1 cellular context compared by ENCODE assay signal in the genomic region with DNA sequence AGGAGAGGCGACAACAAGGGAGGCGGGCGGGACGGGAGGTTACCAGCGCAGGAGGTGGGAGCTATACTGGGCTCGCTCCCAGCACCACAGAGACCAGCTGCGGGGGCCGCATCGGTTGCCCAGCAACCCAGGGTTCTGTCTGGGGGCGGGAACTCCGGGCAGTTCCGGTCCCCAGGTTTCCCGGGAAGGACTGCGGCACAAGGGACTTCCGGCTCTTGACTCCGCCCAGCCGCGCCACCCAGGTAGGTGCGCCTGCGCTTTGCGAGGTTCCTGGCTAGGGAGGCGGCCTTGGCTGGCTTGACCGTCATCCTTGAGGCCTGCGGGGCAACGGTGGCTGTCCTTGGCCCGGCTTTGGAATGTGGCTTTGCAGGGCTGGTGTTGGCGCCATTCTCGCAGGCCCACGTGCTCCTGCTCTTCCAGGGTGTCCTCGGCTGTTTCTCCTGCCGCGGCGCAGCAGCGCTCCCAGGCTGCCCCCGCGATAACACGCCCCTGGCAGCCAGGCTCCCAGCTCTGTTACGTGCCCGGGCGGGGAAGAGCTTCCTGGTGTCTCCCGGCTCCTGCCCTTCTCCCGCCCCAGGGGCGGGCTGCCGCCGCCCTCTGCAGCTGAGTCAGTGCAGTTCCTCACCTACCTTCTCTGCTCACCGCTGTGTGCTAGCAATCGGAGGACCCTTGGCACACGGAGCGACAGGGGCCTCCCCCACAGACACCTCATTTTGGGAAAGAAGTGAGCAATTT.
TF ChIP-seq lines count a peak whose summit lies in the region.

A gene with protein sequence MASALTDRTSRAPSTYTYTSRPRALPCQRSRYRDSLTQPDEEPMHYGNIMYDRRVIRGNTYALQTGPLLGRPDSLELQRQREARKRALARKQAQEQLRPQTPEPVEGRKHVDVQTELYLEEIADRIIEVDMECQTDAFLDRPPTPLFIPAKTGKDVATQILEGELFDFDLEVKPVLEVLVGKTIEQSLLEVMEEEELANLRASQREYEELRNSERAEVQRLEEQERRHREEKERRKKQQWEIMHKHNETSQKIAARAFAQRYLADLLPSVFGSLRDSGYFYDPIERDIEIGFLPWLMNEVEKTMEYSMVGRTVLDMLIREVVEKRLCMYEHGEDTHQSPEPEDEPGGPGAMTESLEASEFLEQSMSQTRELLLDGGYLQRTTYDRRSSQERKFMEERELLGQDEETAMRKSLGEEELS (minus strand): TSS at position 534 of the 735 bp plus-strand sequence. CDS start 652 bp downstream, outside the sequence.

TF ChIP-seq in HepG2, 621 proteins besides CTCF, POLR2A, EP300 and RAD21 (continued from another document and continues in another):
- TF ChIP-seq HOXD1 (CRISPR knock-in tag; IDR thresholded peaks at IDR 0.05) (peak; percentile 85), JUNB (CRISPR knock-in tag; IDR thresholded peaks at IDR 0.05; ENCODE audit: borderline replicate concordance) (no peak), ZSCAN25 (CRISPR knock-in tag; IDR thresholded peaks at IDR 0.05) (peak; percentile 67), ZFP62 (CRISPR knock-in tag; IDR thresholded peaks at IDR 0.05) (no peak), ZNF431 (CRISPR knock-in tag; IDR thresholded peaks at IDR 0.05; ENCODE audit: borderline replicate concordance, low read depth) (peak; percentile 97; the same call in 1 of the 2 replicates), PHF5A (CRISPR knock-in tag; IDR thresholded peaks at IDR 0.05; ENCODE audit: low read depth, unreplicated experiment) (peak; percentile 84), PRPF4 (IDR thresholded peaks at IDR 0.05; ENCODE audit: low read depth, low read length, poor library complexity, severe bottlenecking) (no peak), MIXL1 (CRISPR knock-in tag; IDR thresholded peaks at IDR 0.05) (peak; percentile 84; the same call in 1 of the 2 replicates), ZNF570 (CRISPR knock-in tag; IDR thresholded peaks at IDR 0.05; ENCODE audit: borderline replicate concordance) (peak; percentile 89; the same call in 1 of the 2 replicates), NFKB2 (CRISPR knock-in tag; IDR thresholded peaks at IDR 0.05; ENCODE audit: borderline replicate concordance) (peak; percentile 99), ZNF282 (IDR thresholded peaks at IDR 0.05; ENCODE audit: partially characterized antibody) (no peak), POLR2AphosphoS5 (IDR thresholded peaks at IDR 0.05; ENCODE audit: low read depth, low read length) (peak; percentile 96), SCMH1 (CRISPR knock-in tag; IDR thresholded peaks at IDR 0.05; ENCODE audit: borderline replicate concordance) (no peak), ZNF12 (CRISPR knock-in tag; IDR thresholded peaks at IDR 0.05) (peak; percentile 83; the same call in 1 of the 2 replicates), ZNF775 (CRISPR knock-in tag; IDR thresholded peaks at IDR 0.05; ENCODE audit: borderline replicate concordance) (peak; percentile 91; the same call in 1 of the 2 replicates), ZNF605 (CRISPR knock-in tag; IDR thresholded peaks at IDR 0.05) (peak; percentile 97), ZNF232 (CRISPR knock-in tag; IDR thresholded peaks at IDR 0.05; ENCODE audit: borderline replicate concordance) (peak; percentile 98), ZNF343 (CRISPR knock-in tag; IDR thresholded peaks at IDR 0.05) (peak; percentile 98), PHF20 (CRISPR knock-in tag; IDR thresholded peaks at IDR 0.05) (peak; percentile 96), FOSL2 (CRISPR knock-in tag; IDR thresholded peaks at IDR 0.05) (peak; percentile 74; the same call in 1 of the 2 replicates), ZBTB49 (CRISPR knock-in tag; IDR thresholded peaks at IDR 0.05; ENCODE audit: borderline replicate concordance) (no peak; the same call in 1 of the 2 replicates), ATAD3A (CRISPR knock-in tag; IDR thresholded peaks at IDR 0.05) (no peak), TAF1 (CRISPR knock-in tag; IDR thresholded peaks at IDR 0.05) (peak; percentile 93), ZBTB38 (CRISPR knock-in tag; IDR thresholded peaks at IDR 0.05) (peak; percentile 89), KLF16 (CRISPR knock-in tag; IDR thresholded peaks at IDR 0.05) (peak; percentile 39 to 91; a peak in 2 of 4 replicates), SMAD1 (CRISPR knock-in tag; IDR thresholded peaks at IDR 0.05; ENCODE audit: borderline replicate concordance, low read depth) (peak; percentile 99), ZNF296 (CRISPR knock-in tag; conservative IDR thresholded peaks at IDR 0.05) (peak; percentile 57; the same call in 1 of the 2 replicates), SIN3B (IDR thresholded peaks at IDR 0.05; ENCODE audit: low read length) (peak; percentile 40; the same call in 1 of the 2 replicates), ZNF567 (CRISPR knock-in tag; IDR thresholded peaks at IDR 0.05; ENCODE audit: borderline replicate concordance) (peak; percentile 77; the same call in 1 of the 2 replicates), GLMP (CRISPR knock-in tag; IDR thresholded peaks at IDR 0.05; ENCODE audit: borderline replicate concordance) (no peak; the same call in 1 of the 2 replicates), ZNF614 (CRISPR knock-in tag; IDR thresholded peaks at IDR 0.05; ENCODE audit: borderline replicate concordance) (peak; percentile 97; the same call in 1 of the 2 replicates), YY1 (IDR thresholded peaks at IDR 0.05; ENCODE audit: insufficient read depth, insufficient replicate concordance, low read depth, low read length) (peak; percentile 86), GABPB1 (CRISPR knock-in tag; IDR thresholded peaks at IDR 0.05) (peak; percentile 98), ZNF446 (CRISPR knock-in tag; IDR thresholded peaks at IDR 0.05) (peak; percentile 98), KDM2A (CRISPR knock-in tag; IDR thresholded peaks at IDR 0.05; ENCODE audit: borderline replicate concordance, low read depth) (peak; percentile 92), KDM5B (CRISPR knock-in tag; IDR thresholded peaks at IDR 0.05; ENCODE audit: borderline replicate concordance) (peak; percentile 99), HMG20B (CRISPR knock-in tag; conservative IDR thresholded peaks at IDR 0.05) (peak; percentile 34; the same call in 1 of the 2 replicates), ZNF20 (CRISPR knock-in tag; IDR thresholded peaks at IDR 0.05) (0 out of 2 replicates have a peak, but pooled peaks have one; percentile 45), ATM (IDR thresholded peaks at IDR 0.05; ENCODE audit: borderline replicate concordance) (no peak), ATF1 (CRISPR knock-in tag; IDR thresholded peaks at IDR 0.05) (no peak), POLR2AphosphoS2 (IDR thresholded peaks at IDR 0.05; ENCODE audit: low read depth, low read length) (no peak), JUND (CRISPR knock-in tag; IDR thresholded peaks at IDR 0.05) (peak; percentile 56; the same call in 1 of the 2 replicates), EED (CRISPR knock-in tag; IDR thresholded peaks at IDR 0.05) (peak; percentile 98), ZSCAN22 (CRISPR knock-in tag; IDR thresholded peaks at IDR 0.05) (peak; percentile 76; the same call in 1 of the 2 replicates), ZNF30 (CRISPR knock-in tag; IDR thresholded peaks at IDR 0.05) (peak; percentile 97), RBM22 (optimal IDR thresholded peaks at IDR 0.05; ENCODE audit: low read length) (peak; percentile 87)
- TF ChIP-seq, protein P1, sequence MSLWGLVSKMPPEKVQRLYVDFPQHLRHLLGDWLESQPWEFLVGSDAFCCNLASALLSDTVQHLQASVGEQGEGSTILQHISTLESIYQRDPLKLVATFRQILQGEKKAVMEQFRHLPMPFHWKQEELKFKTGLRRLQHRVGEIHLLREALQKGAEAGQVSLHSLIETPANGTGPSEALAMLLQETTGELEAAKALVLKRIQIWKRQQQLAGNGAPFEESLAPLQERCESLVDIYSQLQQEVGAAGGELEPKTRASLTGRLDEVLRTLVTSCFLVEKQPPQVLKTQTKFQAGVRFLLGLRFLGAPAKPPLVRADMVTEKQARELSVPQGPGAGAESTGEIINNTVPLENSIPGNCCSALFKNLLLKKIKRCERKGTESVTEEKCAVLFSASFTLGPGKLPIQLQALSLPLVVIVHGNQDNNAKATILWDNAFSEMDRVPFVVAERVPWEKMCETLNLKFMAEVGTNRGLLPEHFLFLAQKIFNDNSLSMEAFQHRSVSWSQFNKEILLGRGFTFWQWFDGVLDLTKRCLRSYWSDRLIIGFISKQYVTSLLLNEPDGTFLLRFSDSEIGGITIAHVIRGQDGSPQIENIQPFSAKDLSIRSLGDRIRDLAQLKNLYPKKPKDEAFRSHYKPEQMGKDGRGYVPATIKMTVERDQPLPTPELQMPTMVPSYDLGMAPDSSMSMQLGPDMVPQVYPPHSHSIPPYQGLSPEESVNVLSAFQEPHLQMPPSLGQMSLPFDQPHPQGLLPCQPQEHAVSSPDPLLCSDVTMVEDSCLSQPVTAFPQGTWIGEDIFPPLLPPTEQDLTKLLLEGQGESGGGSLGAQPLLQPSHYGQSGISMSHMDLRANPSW (CRISPR knock-in tag; IDR thresholded peaks at IDR 0.05; ENCODE audit: borderline replicate concordance): peak; percentile 100; the same call in 1 of the 2 replicates
- TF ChIP-seq, protein P2, sequence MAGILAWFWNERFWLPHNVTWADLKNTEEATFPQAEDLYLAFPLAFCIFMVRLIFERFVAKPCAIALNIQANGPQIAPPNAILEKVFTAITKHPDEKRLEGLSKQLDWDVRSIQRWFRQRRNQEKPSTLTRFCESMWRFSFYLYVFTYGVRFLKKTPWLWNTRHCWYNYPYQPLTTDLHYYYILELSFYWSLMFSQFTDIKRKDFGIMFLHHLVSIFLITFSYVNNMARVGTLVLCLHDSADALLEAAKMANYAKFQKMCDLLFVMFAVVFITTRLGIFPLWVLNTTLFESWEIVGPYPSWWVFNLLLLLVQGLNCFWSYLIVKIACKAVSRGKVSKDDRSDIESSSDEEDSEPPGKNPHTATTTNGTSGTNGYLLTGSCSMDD (CRISPR knock-in tag; IDR thresholded peaks at IDR 0.05): peak; percentile 89; the same call in 1 of the 2 replicates
- TF ChIP-seq, protein P3, sequence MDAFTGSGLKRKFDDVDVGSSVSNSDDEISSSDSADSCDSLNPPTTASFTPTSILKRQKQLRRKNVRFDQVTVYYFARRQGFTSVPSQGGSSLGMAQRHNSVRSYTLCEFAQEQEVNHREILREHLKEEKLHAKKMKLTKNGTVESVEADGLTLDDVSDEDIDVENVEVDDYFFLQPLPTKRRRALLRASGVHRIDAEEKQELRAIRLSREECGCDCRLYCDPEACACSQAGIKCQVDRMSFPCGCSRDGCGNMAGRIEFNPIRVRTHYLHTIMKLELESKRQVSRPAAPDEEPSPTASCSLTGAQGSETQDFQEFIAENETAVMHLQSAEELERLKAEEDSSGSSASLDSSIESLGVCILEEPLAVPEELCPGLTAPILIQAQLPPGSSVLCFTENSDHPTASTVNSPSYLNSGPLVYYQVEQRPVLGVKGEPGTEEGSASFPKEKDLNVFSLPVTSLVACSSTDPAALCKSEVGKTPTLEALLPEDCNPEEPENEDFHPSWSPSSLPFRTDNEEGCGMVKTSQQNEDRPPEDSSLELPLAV (CRISPR knock-in tag; conservative IDR thresholded peaks at IDR 0.05; ENCODE audit: low read depth): peak; percentile 56; the same call in 1 of the 2 replicates
- TF ChIP-seq, protein P4, sequence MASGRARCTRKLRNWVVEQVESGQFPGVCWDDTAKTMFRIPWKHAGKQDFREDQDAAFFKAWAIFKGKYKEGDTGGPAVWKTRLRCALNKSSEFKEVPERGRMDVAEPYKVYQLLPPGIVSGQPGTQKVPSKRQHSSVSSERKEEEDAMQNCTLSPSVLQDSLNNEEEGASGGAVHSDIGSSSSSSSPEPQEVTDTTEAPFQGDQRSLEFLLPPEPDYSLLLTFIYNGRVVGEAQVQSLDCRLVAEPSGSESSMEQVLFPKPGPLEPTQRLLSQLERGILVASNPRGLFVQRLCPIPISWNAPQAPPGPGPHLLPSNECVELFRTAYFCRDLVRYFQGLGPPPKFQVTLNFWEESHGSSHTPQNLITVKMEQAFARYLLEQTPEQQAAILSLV (CRISPR knock-in tag; IDR thresholded peaks at IDR 0.05; ENCODE audit: borderline replicate concordance): peak; percentile 97
- TF ChIP-seq, protein P5, sequence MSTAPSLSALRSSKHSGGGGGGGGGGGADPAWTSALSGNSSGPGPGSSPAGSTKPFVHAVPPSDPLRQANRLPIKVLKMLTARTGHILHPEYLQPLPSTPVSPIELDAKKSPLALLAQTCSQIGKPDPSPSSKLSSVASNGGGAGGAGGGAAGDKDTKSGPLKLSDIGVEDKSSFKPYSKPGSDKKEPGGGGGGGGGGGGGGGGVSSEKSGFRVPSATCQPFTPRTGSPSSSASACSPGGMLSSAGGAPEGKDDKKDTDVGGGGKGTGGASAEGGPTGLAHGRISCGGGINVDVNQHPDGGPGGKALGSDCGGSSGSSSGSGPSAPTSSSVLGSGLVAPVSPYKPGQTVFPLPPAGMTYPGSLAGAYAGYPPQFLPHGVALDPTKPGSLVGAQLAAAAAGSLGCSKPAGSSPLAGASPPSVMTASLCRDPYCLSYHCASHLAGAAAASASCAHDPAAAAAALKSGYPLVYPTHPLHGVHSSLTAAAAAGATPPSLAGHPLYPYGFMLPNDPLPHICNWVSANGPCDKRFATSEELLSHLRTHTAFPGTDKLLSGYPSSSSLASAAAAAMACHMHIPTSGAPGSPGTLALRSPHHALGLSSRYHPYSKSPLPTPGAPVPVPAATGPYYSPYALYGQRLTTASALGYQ (CRISPR knock-in tag; IDR thresholded peaks at IDR 0.05): peak; percentile 86
- TF ChIP-seq, protein P6, sequence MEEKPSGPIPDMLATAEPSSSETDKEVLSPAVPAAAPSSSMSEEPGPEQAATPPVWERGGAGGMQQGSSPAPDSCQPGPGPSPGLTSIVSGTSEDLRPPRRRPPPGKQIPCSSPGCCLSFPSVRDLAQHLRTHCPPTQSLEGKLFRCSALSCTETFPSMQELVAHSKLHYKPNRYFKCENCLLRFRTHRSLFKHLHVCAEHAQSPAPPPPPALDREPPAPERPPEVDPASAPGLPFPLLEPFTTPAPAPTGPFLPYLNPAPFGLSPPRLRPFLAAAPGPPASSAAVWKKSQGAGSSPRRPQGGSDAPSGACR (CRISPR knock-in tag; IDR thresholded peaks at IDR 0.05): peak; percentile 98
